In the genomic region with DNA sequence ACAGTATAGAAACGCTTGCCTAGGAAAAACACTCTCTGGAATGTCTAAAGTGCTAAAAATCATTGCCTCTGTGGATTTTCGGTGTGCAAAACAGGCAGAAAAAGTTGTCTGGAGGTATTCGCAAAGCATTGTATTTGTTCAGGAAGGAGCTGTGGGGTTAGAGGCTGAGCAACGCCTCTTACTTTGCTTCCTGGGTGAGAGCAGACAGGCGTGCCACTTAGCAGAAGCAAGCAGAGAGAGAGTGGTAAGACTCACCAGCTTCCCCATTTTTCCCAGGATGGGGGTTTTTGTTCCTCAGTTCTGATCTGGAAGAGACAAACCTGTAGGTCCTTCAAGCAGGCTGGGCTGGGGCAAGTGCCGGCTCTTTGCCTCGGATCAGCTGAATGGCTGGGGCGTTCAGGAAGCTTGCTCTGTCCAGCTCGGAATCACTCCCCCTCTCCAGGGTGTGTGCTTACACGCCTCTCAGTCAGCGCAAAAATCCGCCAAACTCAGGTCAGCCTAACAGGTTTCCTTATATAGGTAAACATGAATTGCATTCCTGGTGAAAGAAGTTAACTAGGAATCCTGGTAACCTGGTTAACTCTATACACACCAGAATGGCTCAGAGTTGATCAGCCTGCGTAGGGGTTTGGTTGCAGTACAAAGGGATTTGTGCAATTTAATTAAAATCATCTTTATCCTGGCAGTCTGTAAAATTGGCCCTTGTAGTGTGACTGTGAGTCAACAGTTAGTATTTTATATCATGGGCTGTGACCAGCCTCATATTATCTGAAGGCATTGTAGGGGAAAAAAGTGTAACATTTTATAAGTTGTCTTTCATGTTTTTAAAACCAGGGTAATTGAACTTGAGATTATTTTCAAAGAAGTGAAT, we compare ENCODE assay signal across 11 cellular contexts.
DNase-seq lines count a peak whose midpoint lies in the region; ATAC-seq and TF ChIP-seq lines count a peak whose summit lies in the region.
"Had no signal": no experiment of that assay in that cellular context is flagged by ENCODE, and none has a peak within 500 bp of the region (broad histone marks: within the 10 kb centered on the region; RNA-seq: fewer than 3 reads in every experiment).

No MANE protein-coding gene starts in this region.

- H3K4me1 Mint-ChIP-seq in activated naive CD4-positive, alpha-beta T cell treated with anti-CD3 and anti-CD28 coated beads for 36 hours (ENCODE audit: low read depth), result no peaks in the 10 kb centered on the region
- H3K4me1 Mint-ChIP-seq: activated naive CD4-positive, alpha-beta T cell treated with anti-CD3 and anti-CD28 coated beads, Interleukin-2, amount 50 U/mL, for 24 hours had no signal

- H3K36me3 ChIP-seq in duodenal mucosa (ENCODE audit: control insufficient read depth in 1 of 2, insufficient read depth in 2 of 2, low read length in 2 of 2) (no peaks in the 10 kb centered on the region), left lung (no peaks in the 10 kb centered on the region)

- H3K36me3 Mint-ChIP-seq in activated naive CD4-positive, alpha-beta T cell treated with anti-CD3 and anti-CD28 coated beads for 36 hours (ENCODE audit: low read depth), result no peaks in the 10 kb centered on the region
- H3K36me3 Mint-ChIP-seq: activated naive CD4-positive, alpha-beta T cell treated with anti-CD3 and anti-CD28 coated beads, Interleukin-2, amount 50 U/mL, for 24 hours had no signal

- CTCF ChIA-PET in activated naive CD4-positive, alpha-beta T cell treated with anti-CD3 and anti-CD28 coated beads for 36 hours (lab: Charles Lee), result no interaction called here

- H3K9me3 ChIP-seq in duodenal mucosa (ENCODE audit: control insufficient read depth in 1 of 2, low read length in 2 of 2) (no peaks in the 10 kb centered on the region), left lung (no peaks in the 10 kb centered on the region)

- intact Hi-C loops in left lung (cut with DNase I), result no loop called here
- intact Hi-C loops in activated naive CD4-positive, alpha-beta T cell treated with anti-CD3 and anti-CD28 coated beads for 36 hours (cut with micrococcal nuclease), result no loop called here

- H3K9ac ChIP-seq in duodenal mucosa (ENCODE audit: low read depth in 1 of 2, low read length in 2 of 2), result peak overlapping the region; percentile 43 to 59

- H3K27me3 ChIP-seq in duodenal mucosa (ENCODE audit: control insufficient read depth in 1 of 2, insufficient read depth in 2 of 2, low read length in 2 of 2) (no peaks in the 10 kb centered on the region), left lung (no peaks in the 10 kb centered on the region)

- DNase-seq in DMS53 (lab: John Stamatoyannopoulos, UW), result peak; percentile 65
- no peak for DNase-seq in DMS53 treated with DMSO at 0.1 percent for 48 hours (lab: John Stamatoyannopoulos, UW; ENCODE audit: unreplicated experiment)
- peak; percentile 43 to 55 for DNase-seq in left lung
- DNase-seq in ureter (ENCODE audit: low spot score), result peak; percentile 56
- DNase-seq in activated naive CD4-positive, alpha-beta T cell treated with anti-CD3 and anti-CD28 coated beads for 36 hours, result no peak
- DNase-seq in medulla oblongata (ENCODE audit: extremely low spot score), result no peak
- DNase-seq: 8988T, NCI-H226 had no signal

- H3K27ac Mint-ChIP-seq in activated naive CD4-positive, alpha-beta T cell treated with anti-CD3 and anti-CD28 coated beads for 36 hours, result no peak overlapping the region
- H3K27ac Mint-ChIP-seq: activated naive CD4-positive, alpha-beta T cell treated with anti-CD3 and anti-CD28 coated beads, Interleukin-2, amount 50 U/mL, for 24 hours had no signal

- H3K4me3 ChIP-seq in duodenal mucosa (ENCODE audit: low read depth in 1 of 2, low read length in 2 of 2) (peak overlapping the region; percentile 54 to 64), left lung (peak overlapping the region; percentile 9 to 20)

- H3K9me3 Mint-ChIP-seq in activated naive CD4-positive, alpha-beta T cell treated with anti-CD3 and anti-CD28 coated beads for 36 hours, result no peaks in the 10 kb centered on the region
- H3K9me3 Mint-ChIP-seq: activated naive CD4-positive, alpha-beta T cell treated with anti-CD3 and anti-CD28 coated beads, Interleukin-2, amount 50 U/mL, for 24 hours had no signal

- peaks cover 3 to 11% of the 10 kb centered on the region in 2 donors for H3K4me1 ChIP-seq in duodenal mucosa (ENCODE audit: control insufficient read depth in 1 of 2, insufficient read depth in 2 of 2, low read length in 2 of 2)
- no peaks in the 10 kb centered on the region for H3K4me1 ChIP-seq in left lung

- no peak for TF ChIP-seq CTCF in left lung (IDR thresholded peaks at IDR 0.05)

- ATAC-seq in left lung (peak; percentile 96), GM19035 (IDR thresholded peaks at IDR 0.05; ENCODE audit: unreplicated experiment) (no peak)

- H3K4me3 Mint-ChIP-seq in activated naive CD4-positive, alpha-beta T cell treated with anti-CD3 and anti-CD28 coated beads for 36 hours, result no peak overlapping the region
- H3K4me3 Mint-ChIP-seq: activated naive CD4-positive, alpha-beta T cell treated with anti-CD3 and anti-CD28 coated beads, Interleukin-2, amount 50 U/mL, for 24 hours had no signal

- no peak overlapping the region for H3K27ac ChIP-seq in duodenal mucosa (ENCODE audit: low read depth, low read length)
- H3K27ac ChIP-seq in left lung, result no peak overlapping the region

- no peaks in the 10 kb centered on the region for H3K27me3 Mint-ChIP-seq in activated naive CD4-positive, alpha-beta T cell treated with anti-CD3 and anti-CD28 coated beads for 36 hours (ENCODE audit: low read depth)
- H3K27me3 Mint-ChIP-seq: activated naive CD4-positive, alpha-beta T cell treated with anti-CD3 and anti-CD28 coated beads, Interleukin-2, amount 50 U/mL, for 24 hours had no signal

Comparison
In these comparisons a context has a peak if more than half of its experiments do, and no peak if none do; other contexts are left out.
1. DNase-seq: peak in DMS53 (single experiment), left lung (2 of 2) and ureter (single experiment); none in DMS53 treated with DMSO at 0.1 percent for 48 hours (single experiment), activated naive CD4-positive, alpha-beta T cell treated with anti-CD3 and anti-CD28 coated beads for 36 hours (single experiment) and medulla oblongata (single experiment).